40 cellular contexts compared by ENCODE assay signal in the genomic region with DNA sequence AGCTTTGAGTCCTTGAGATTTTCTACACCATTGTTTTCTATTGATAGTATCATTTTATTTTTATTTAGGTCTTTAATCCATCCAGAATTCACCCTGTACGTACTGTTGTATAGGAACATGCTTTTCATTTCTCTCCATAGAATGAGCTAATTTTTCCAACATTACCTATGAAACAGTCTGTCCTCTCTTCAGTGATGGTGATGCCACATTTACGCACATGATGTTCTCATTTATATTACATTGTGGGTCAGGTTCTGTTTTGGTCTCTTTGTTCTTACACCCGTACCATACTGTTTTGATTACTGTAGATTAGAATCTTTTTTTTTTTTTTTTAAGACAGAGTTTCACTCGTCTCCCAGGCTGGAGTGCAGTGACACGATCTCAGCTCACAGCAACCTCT. TPM values are rescaled to one million over a fixed set of nuclear protein-coding genes. Genes with fewer than 3 reads are reported as not detected.
DNase-seq lines count a peak whose midpoint lies in the region; ATAC-seq, FAIRE-seq and TF ChIP-seq lines count a peak whose summit lies in the region.
"Had no signal": no experiment of that assay in that cellular context is flagged by ENCODE, and none has a peak within 500 bp of the region (broad histone marks: within the 10 kb centered on the region; RNA-seq: fewer than 3 reads in every experiment).

No MANE protein-coding gene starts in this region.

- H3K27me3 ChIP-seq in SK-N-SH (ENCODE audit: insufficient read depth) = peaks cover 11% of the 10 kb centered on the region; the same call in 1 of the 2 replicates
- peaks cover under 1 to 8% of the 10 kb centered on the region in 2 experiments for H3K27me3 ChIP-seq in endothelial cell of umbilical vein (ENCODE audit: control insufficient read depth in 2 of 2, insufficient read depth in 2 of 2, low read length in 2 of 2)
- peaks cover 5% of the 10 kb centered on the region; the same call in 1 of the 2 replicates for H3K27me3 ChIP-seq in MG63
- H3K27me3 ChIP-seq: BLaER1; BLaER1 treated with 17β-estradiol and CSF1 and Interleukin-3, amounts not matched to agents 10 nM and 100 nM had no signal

- no peaks in the 10 kb centered on the region for H3F3A ChIP-seq in SK-N-SH (replicated peaks; ENCODE audit: insufficient read depth)

- TF ChIP-seq RAD21 in SK-N-SH (IDR thresholded peaks at IDR 0.05; ENCODE audit: low read length) = no peak

- H3K9me2 ChIP-seq in SK-N-SH = no peaks in the 10 kb centered on the region

- FAIRE-seq in endothelial cell of umbilical vein (lab: Jason Lieb, UNC) = peak; percentile 12
- FAIRE-seq: A204.1, A549, D721Med had no signal

- CTCF ChIA-PET in SK-N-SH (lab: Yijun Ruan, JAX) = interaction anchor here (0.6 to 5.3 kb wide), 3 partner anchors 17 to 76 kb away, joined by 3 to 48 read pairs (median 17); a partner anchor contains a TSS
- CTCF ChIA-PET in endothelial cell of umbilical vein (lab: Charles Lee) = interaction anchor here (1.7 to 3.6 kb wide), 2 partner anchors 8 to 16 kb away, joined by 5 to 24 read pairs; no protein-coding TSS in a partner anchor
- CTCF ChIA-PET in MCF 10A (lab: Yijun Ruan, JAX) = interaction anchor here (0.7 to 2.2 kb wide), 3 partner anchors 10 to 16 kb away, joined by 3 to 9 read pairs (median 4); no protein-coding TSS in a partner anchor

- no peaks in the 10 kb centered on the region for H3K9me3 Mint-ChIP-seq in MCF 10A (ENCODE audit: unreplicated experiment)
- H3K9me3 Mint-ChIP-seq: CD4-positive, alpha-beta memory T cell; CD4-positive, alpha-beta T cell; CD8-positive, alpha-beta memory T cell; CD8-positive, alpha-beta T cell had no signal

- intact Hi-C loops in endothelial cell of umbilical vein (cut with micrococcal nuclease) (no loop called here), MCF 10A (cut with micrococcal nuclease) (no loop called here)

- peaks cover 13% of the 10 kb centered on the region for H3K27me3 Mint-ChIP-seq in MCF 10A (ENCODE audit: insufficient read depth, unreplicated experiment)

- dilution Hi-C loops in endothelial cell of umbilical vein (cut with MboI; ENCODE audit: extremely low pct_ligation_motif_present, low sequenced_read_pairs) = no loop called here

- H3K9me3 ChIP-seq in SK-N-SH (no peaks in the 10 kb centered on the region), endothelial cell of umbilical vein (replicated peaks; ENCODE audit: control insufficient read depth, insufficient read depth, low read length) (no peaks in the 10 kb centered on the region), MG63 (peaks cover 3% of the 10 kb centered on the region; the same call in 1 of the 2 replicates)
- H3K9me3 ChIP-seq: A549; BE2C; BLaER1; BLaER1 treated with 17β-estradiol and CSF1 and Interleukin-3, amounts not matched to agents 10 nM and 100 nM; Caco-2 had no signal

- H3K4me3 ChIP-seq in SK-N-SH (ENCODE audit: low read depth in 2 of 2, low read length in 1 of 2) = no peak overlapping the region
- H3K4me3 ChIP-seq in endothelial cell of umbilical vein (replicated peaks in 1 of 3; ENCODE audit: insufficient read depth in 1 of 3, low read depth in 1 of 3, low read length in 3 of 3) = no peak overlapping the region
- H3K4me3 ChIP-seq in MG63 = no peak overlapping the region
- H3K4me3 ChIP-seq: A549; BLaER1; BLaER1 treated with 17β-estradiol and CSF1 and Interleukin-3, amounts not matched to agents 10 nM and 100 nM had no signal

- TF ChIP-seq CTCF in SK-N-SH (IDR thresholded peaks at IDR 0.05) (no peak), endothelial cell of umbilical vein (IDR thresholded peaks at IDR 0.05; ENCODE audit: extremely low read depth in 1 of 2, insufficient read depth in 1 of 2, low read depth in 1 of 2, low read length in 2 of 2) (no peak), MCF 10A (IDR thresholded peaks at IDR 0.05; ENCODE audit: unreplicated experiment) (no peak)

- peak; percentile 91 for DNase-seq in SK-N-DZ (ENCODE audit: low spot score)
- peak; percentile 56 for DNase-seq in SK-N-SH
- no peak for DNase-seq in endothelial cell of umbilical vein (ENCODE audit: low read depth, low spot score)
- no peak for DNase-seq in MCF 10A (ENCODE audit: unreplicated experiment)
- DNase-seq in MG63 = no peak
- DNase-seq in SIG-M5 treated with dmso at 0.1 percent for 504 hours (lab: John Stamatoyannopoulos, UW; ENCODE audit: unreplicated experiment) = no peak
- DNase-seq in NCI-H2227 (lab: John Stamatoyannopoulos, UW; ENCODE audit: unreplicated experiment) = no peak
- DNase-seq: 8988T; ACHN; AML-193; BE2C; C1 segment of cervical spinal cord; Caco-2; Calu3; CD4-positive, alpha-beta memory T cell; CD4-positive, alpha-beta T cell; CD4-positive, CD25-positive, alpha-beta regulatory T cell; CD8-positive, alpha-beta memory T cell; CD8-positive, alpha-beta T cell; COR-L47; DMS 273 treated with DMSO at 0.1 percent for 48 hours; DMS153; DMS53; DMS79; DMS79 treated with DMSO at 0.1 percent for 48 hours; DND-41; EL had no signal

- H2AFZ ChIP-seq in SK-N-SH (ENCODE audit: low read depth) = no peak overlapping the region
- no peak overlapping the region for H2AFZ ChIP-seq in endothelial cell of umbilical vein (ENCODE audit: low read depth, low read length)

- H3K27ac ChIP-seq in SK-N-SH (ENCODE audit: low read depth in 2 of 2, low read length in 1 of 2) = peak overlapping the region in 1 of 2 experiments; percentile 86; a peak in 2 of 4 replicates
- no peak overlapping the region for H3K27ac ChIP-seq in endothelial cell of umbilical vein (ENCODE audit: insufficient read depth, low read depth, low read length)
- H3K27ac ChIP-seq: 22Rv1; A549; BLaER1; BLaER1 treated with 17β-estradiol and CSF1 and Interleukin-3, amounts not matched to agents 10 nM and 100 nM; C4-2B had no signal

- H4K20me1 ChIP-seq in SK-N-SH (ENCODE audit: insufficient read depth) (no peaks in the 10 kb centered on the region), endothelial cell of umbilical vein (replicated peaks; ENCODE audit: control insufficient read depth, extremely low read depth, insufficient read depth, low read length) (no peaks in the 10 kb centered on the region)
- H4K20me1 ChIP-seq: BLaER1; BLaER1 treated with 17β-estradiol and CSF1 and Interleukin-3, amounts not matched to agents 10 nM and 100 nM had no signal

- H3K79me2 ChIP-seq in SK-N-SH (ENCODE audit: insufficient read depth) = no peaks in the 10 kb centered on the region
- H3K79me2 ChIP-seq in endothelial cell of umbilical vein (ENCODE audit: control insufficient read depth, insufficient read depth, low read length) = no peaks in the 10 kb centered on the region

- TF ChIP-seq EP300 in SK-N-SH (IDR thresholded peaks at IDR 0.05; ENCODE audit: borderline replicate concordance in 1 of 2, low read depth in 1 of 2, low read length in 1 of 2) = no peak; a peak in 1 of 4 replicates

- 24% methylated on average over 5 of the region's 5 CpGs for WGBS in SK-N-SH (ENCODE audit: low lambda C conversion rate)

- no peak for TF ChIP-seq POLR2A in endothelial cell of umbilical vein (IDR thresholded peaks at IDR 0.05; ENCODE audit: low read depth, low read length)

- H3K36me3 Mint-ChIP-seq in MCF 10A (ENCODE audit: insufficient read depth, unreplicated experiment) = no peaks in the 10 kb centered on the region
- H3K36me3 Mint-ChIP-seq: CD14-positive monocyte; CD4-positive, alpha-beta memory T cell; CD4-positive, CD25-positive, alpha-beta regulatory T cell; CD8-positive, alpha-beta memory T cell; CD8-positive, alpha-beta T cell had no signal

- peak; percentile 55; the same call in 1 of the 3 replicates for ATAC-seq in SK-N-SH treated with all-trans-retinoic acid at 6 μM for 48 hours
- ATAC-seq: A549; CD8-positive, alpha-beta T cell had no signal

- no peak overlapping the region for H3K4me2 ChIP-seq in SK-N-SH
- no peak overlapping the region for H3K4me2 ChIP-seq in endothelial cell of umbilical vein (ENCODE audit: insufficient read depth, low read length)
- H3K4me2 ChIP-seq: A549; BLaER1; BLaER1 treated with 17β-estradiol and CSF1 and Interleukin-3, amounts not matched to agents 10 nM and 100 nM had no signal

- peaks cover 0 to 3% of the 10 kb centered on the region in 2 experiments; a peak in 1 of 4 replicates for H3K4me1 ChIP-seq in SK-N-SH (ENCODE audit: control insufficient read depth in 1 of 2, insufficient read depth in 2 of 2, low read depth in 1 of 2, low read length in 1 of 2)
- peaks cover 8% of the 10 kb centered on the region for H3K4me1 ChIP-seq in endothelial cell of umbilical vein (ENCODE audit: control insufficient read depth, extremely low read depth, insufficient read depth, low read length)
- H3K4me1 ChIP-seq: A549, BLaER1, Caco-2 had no signal

- no peak overlapping the region for H3K27ac Mint-ChIP-seq in MCF 10A (ENCODE audit: low read depth, unreplicated experiment)
- H3K27ac Mint-ChIP-seq: B cell; CD14-positive monocyte; CD4-positive, alpha-beta memory T cell; CD4-positive, alpha-beta T cell; CD4-positive, CD25-positive, alpha-beta regulatory T cell; CD8-positive, alpha-beta memory T cell; CD8-positive, alpha-beta T cell had no signal

- no peaks in the 10 kb centered on the region for H3K36me3 ChIP-seq in SK-N-SH (replicated peaks in 1 of 2; ENCODE audit: control insufficient read depth in 1 of 2, insufficient read depth in 2 of 2, low read length in 1 of 2)
- no peaks in the 10 kb centered on the region for H3K36me3 ChIP-seq in endothelial cell of umbilical vein (ENCODE audit: control insufficient read depth in 2 of 2, extremely low read depth in 1 of 2, insufficient read depth in 2 of 2, low read length in 2 of 2)
- no peaks in the 10 kb centered on the region for H3K36me3 ChIP-seq in MG63
- H3K36me3 ChIP-seq: BE2C; BLaER1; BLaER1 treated with 17β-estradiol and CSF1 and Interleukin-3, amounts not matched to agents 10 nM and 100 nM had no signal

- no TSS peak for BruUV-seq in endothelial cell of umbilical vein (replicated peaks; lab: Mats Ljungman, UMichigan)
- no TSS peak for BruUV-seq in MCF 10A (replicated peaks; lab: Mats Ljungman, UMichigan)

- POLR2A ChIA-PET in SK-N-SH (lab: Yijun Ruan, JAX) = interaction anchor here (0.9 kb wide), 1 partner anchor 16 kb away, joined by 5 read pairs; no protein-coding TSS in a partner anchor
- POLR2A ChIA-PET in endothelial cell of umbilical vein (lab: Charles Lee) = no interaction called here
- POLR2A ChIA-PET in MCF 10A (lab: Yijun Ruan, JAX) = no interaction called here

- H3K9ac ChIP-seq in SK-N-SH (no peak overlapping the region), endothelial cell of umbilical vein (replicated peaks; ENCODE audit: extremely low read depth, insufficient read depth, low read length) (no peak overlapping the region)
- H3K9ac ChIP-seq: BLaER1; BLaER1 treated with 17β-estradiol and CSF1 and Interleukin-3, amounts not matched to agents 10 nM and 100 nM had no signal

- no peaks in the 10 kb centered on the region for H3K9me1 ChIP-seq in endothelial cell of umbilical vein (replicated peaks; ENCODE audit: control insufficient read depth, extremely low read depth, insufficient read depth, low read length)

- H3K4me3 Mint-ChIP-seq in MCF 10A (ENCODE audit: unreplicated experiment) = no peak overlapping the region
- H3K4me3 Mint-ChIP-seq: B cell; CD14-positive monocyte; CD4-positive, alpha-beta memory T cell; CD4-positive, alpha-beta T cell; CD4-positive, CD25-positive, alpha-beta regulatory T cell; CD8-positive, alpha-beta memory T cell; CD8-positive, alpha-beta T cell had no signal

- no peaks in the 10 kb centered on the region for H3K4me1 Mint-ChIP-seq in MCF 10A (ENCODE audit: insufficient read depth, unreplicated experiment)
- H3K4me1 Mint-ChIP-seq: B cell; CD14-positive monocyte; CD4-positive, alpha-beta memory T cell; CD4-positive, CD25-positive, alpha-beta regulatory T cell; CD8-positive, alpha-beta memory T cell had no signal

RNA-seq across cellular contexts. Expression of a gene that starts 17.7 kb away (rescaled TPM):
- 11.3 and 11.7 TPM in 2 replicates for polyA plus RNA-seq in SK-N-DZ (2014; cell fraction: cytosol; rRNA removed)
- 60.4 and 113 TPM in 2 replicates for polyA plus RNA-seq in SK-N-DZ (2014; cell fraction: nucleus; rRNA removed)
- polyA plus RNA-seq in SK-N-SH (2012; rRNA removed) (0.08 and 0.19 TPM in 2 replicates), endothelial cell of umbilical vein (0.03 TPM in 1 of 2 replicates, not detected in the other)
- polyA plus RNA-seq in SK-N-SH (2012; cell fraction: cytosol; rRNA removed) = 0.05 and 0.20 TPM in 2 replicates
- 0.98 and 1.8 TPM in 2 replicates for polyA plus RNA-seq in SK-N-SH (2012; cell fraction: nucleus; rRNA removed)
- total RNA-seq in endothelial cell of umbilical vein (not detected in 2 replicates), MCF 10A (2022) (not detected in 2 replicates)
- polyA plus RNA-seq in endothelial cell of umbilical vein (2011; cell fraction: cytosol; rRNA removed) = not detected in 2 replicates
- polyA plus RNA-seq in endothelial cell of umbilical vein (2011; cell fraction: nucleus; rRNA removed) = 0.31 TPM in 1 of 2 replicates, not detected in the other
- polyA plus RNA-seq in endothelial cell of umbilical vein (2012) = not detected in 2 replicates
- polyA minus RNA-seq in endothelial cell of umbilical vein = not detected in 2 replicates
- not detected for polyA minus RNA-seq in endothelial cell of umbilical vein (2011; cell fraction: cytosol; rRNA and poly(A)+ RNA removed)
- not detected in 2 replicates for polyA minus RNA-seq in endothelial cell of umbilical vein (2011; cell fraction: nucleus; rRNA and poly(A)+ RNA removed)
- not detected in 2 replicates for total RNA-seq in MG63 (2014; rRNA removed; shearing (Covaris generic); ENCODE audit: low replicate concordance)
- total RNA-seq: CD4-positive, alpha-beta memory T cell; CD4-positive, alpha-beta T cell; CD4-positive, CD25-positive, alpha-beta regulatory T cell; Daoy had no signal
- polyA plus RNA-seq: AG04450; BJ; CD8-positive, alpha-beta memory T cell had no signal

RNA-seq across cellular contexts. Expression of a gene that starts 25.7 kb away (rescaled TPM):
- polyA plus RNA-seq in SK-N-DZ (2014; cell fraction: cytosol; rRNA removed) = 18.0 and 31.9 TPM in 2 replicates
- 93.1 and 143 TPM in 2 replicates for polyA plus RNA-seq in SK-N-DZ (2014; cell fraction: nucleus; rRNA removed)
- polyA plus RNA-seq in SK-N-SH (2012; rRNA removed) = 55.6 and 59.2 TPM in 2 replicates
- polyA plus RNA-seq in SK-N-SH (2012; cell fraction: cytosol; rRNA removed) = 23.3 and 30.6 TPM in 2 replicates
- polyA plus RNA-seq in SK-N-SH (2012; cell fraction: nucleus; rRNA removed) = 148 and 153 TPM in 2 replicates
- total RNA-seq in endothelial cell of umbilical vein = 65.6 and 68.8 TPM in 2 replicates
- polyA plus RNA-seq in endothelial cell of umbilical vein = 73.4 and 93.9 TPM in 2 replicates
- 45.0 and 49.5 TPM in 2 replicates for polyA plus RNA-seq in endothelial cell of umbilical vein (2011; cell fraction: cytosol; rRNA removed)
- 207 and 224 TPM in 2 replicates for polyA plus RNA-seq in endothelial cell of umbilical vein (2011; cell fraction: nucleus; rRNA removed)
- 34.2 and 44.9 TPM in 2 replicates for polyA plus RNA-seq in endothelial cell of umbilical vein (2012)
- polyA minus RNA-seq in endothelial cell of umbilical vein = 122 and 126 TPM in 2 replicates
- 69.3 TPM for polyA minus RNA-seq in endothelial cell of umbilical vein (2011; cell fraction: cytosol; rRNA and poly(A)+ RNA removed)
- polyA minus RNA-seq in endothelial cell of umbilical vein (2011; cell fraction: nucleus; rRNA and poly(A)+ RNA removed) = 68.6 and 77.4 TPM in 2 replicates
- total RNA-seq in MCF 10A (2022) = 62.7 and 73.9 TPM in 2 replicates
- total RNA-seq in MG63 (2014; rRNA removed; shearing (Covaris generic); ENCODE audit: low replicate concordance) = 65.3 and 79.4 TPM in 2 replicates

RNA-seq across cellular contexts. Expression of a gene that starts 37.0 kb away (rescaled TPM):
- 108 and 118 TPM in 2 replicates for polyA plus RNA-seq in SK-N-DZ (2014; cell fraction: cytosol; rRNA removed)
- 87.2 and 130 TPM in 2 replicates for polyA plus RNA-seq in SK-N-DZ (2014; cell fraction: nucleus; rRNA removed)
- 66.0 and 71.4 TPM in 2 replicates for polyA plus RNA-seq in SK-N-SH (2012; rRNA removed)
- polyA plus RNA-seq in SK-N-SH (2012; cell fraction: cytosol; rRNA removed) = 31.2 and 49.1 TPM in 2 replicates
- 92.0 and 100 TPM in 2 replicates for polyA plus RNA-seq in SK-N-SH (2012; cell fraction: nucleus; rRNA removed)
- total RNA-seq in endothelial cell of umbilical vein = 37.7 and 42.9 TPM in 2 replicates
- 99.9 and 102 TPM in 2 replicates for polyA plus RNA-seq in endothelial cell of umbilical vein
- 39.2 and 44.1 TPM in 2 replicates for polyA plus RNA-seq in endothelial cell of umbilical vein (2011; cell fraction: cytosol; rRNA removed)
- 45.4 and 49.9 TPM in 2 replicates for polyA plus RNA-seq in endothelial cell of umbilical vein (2011; cell fraction: nucleus; rRNA removed)
- polyA plus RNA-seq in endothelial cell of umbilical vein (2012) = 32.7 and 35.5 TPM in 2 replicates
- polyA minus RNA-seq in endothelial cell of umbilical vein = 126 and 132 TPM in 2 replicates
- polyA minus RNA-seq in endothelial cell of umbilical vein (2011; cell fraction: cytosol; rRNA and poly(A)+ RNA removed) = 129 TPM
- 38.5 and 50.1 TPM in 2 replicates for polyA minus RNA-seq in endothelial cell of umbilical vein (2011; cell fraction: nucleus; rRNA and poly(A)+ RNA removed)
- 60.4 and 77.8 TPM in 2 replicates for total RNA-seq in MCF 10A (2022)
- total RNA-seq in MG63 (2014; rRNA removed; shearing (Covaris generic); ENCODE audit: low replicate concordance) = 57.2 and 59.0 TPM in 2 replicates

RNA-seq across cellular contexts. Expression of a gene that starts 37.1 kb away (rescaled TPM):
- polyA plus RNA-seq in SK-N-DZ (2014; cell fraction: cytosol; rRNA removed) = 334 and 339 TPM in 2 replicates
- polyA plus RNA-seq in SK-N-DZ (2014; cell fraction: nucleus; rRNA removed) = 274 and 313 TPM in 2 replicates
- polyA plus RNA-seq in SK-N-SH (2012; rRNA removed) (645 and 759 TPM in 2 replicates), endothelial cell of umbilical vein (602 and 603 TPM in 2 replicates)
- polyA plus RNA-seq in SK-N-SH (2012; cell fraction: cytosol; rRNA removed) = 537 and 665 TPM in 2 replicates
- 480 and 683 TPM in 2 replicates for polyA plus RNA-seq in SK-N-SH (2012; cell fraction: nucleus; rRNA removed)
- total RNA-seq in endothelial cell of umbilical vein (400 and 431 TPM in 2 replicates), MCF 10A (2022) (280 and 301 TPM in 2 replicates)
- 496 and 577 TPM in 2 replicates for polyA plus RNA-seq in endothelial cell of umbilical vein (2011; cell fraction: cytosol; rRNA removed)
- 406 and 478 TPM in 2 replicates for polyA plus RNA-seq in endothelial cell of umbilical vein (2011; cell fraction: nucleus; rRNA removed)
- 522 and 611 TPM in 2 replicates for polyA plus RNA-seq in endothelial cell of umbilical vein (2012)
- polyA minus RNA-seq in endothelial cell of umbilical vein = 444 and 455 TPM in 2 replicates
- 181 TPM for polyA minus RNA-seq in endothelial cell of umbilical vein (2011; cell fraction: cytosol; rRNA and poly(A)+ RNA removed)
- 99.3 and 131 TPM in 2 replicates for polyA minus RNA-seq in endothelial cell of umbilical vein (2011; cell fraction: nucleus; rRNA and poly(A)+ RNA removed)
- total RNA-seq in MG63 (2014; rRNA removed; shearing (Covaris generic); ENCODE audit: low replicate concordance) = 688 and 946 TPM in 2 replicates

RNA-seq across cellular contexts. Expression of a gene that starts 37.8 kb away (rescaled TPM):
- polyA plus RNA-seq in SK-N-DZ (2014; cell fraction: cytosol; rRNA removed) = 21.0 and 21.2 TPM in 2 replicates
- 11.0 and 12.2 TPM in 2 replicates for polyA plus RNA-seq in SK-N-DZ (2014; cell fraction: nucleus; rRNA removed)
- polyA plus RNA-seq in SK-N-SH (2012; rRNA removed) (7.2 and 9.3 TPM in 2 replicates), endothelial cell of umbilical vein (8.0 and 9.8 TPM in 2 replicates)
- polyA plus RNA-seq in SK-N-SH (2012; cell fraction: cytosol; rRNA removed) = 6.1 and 7.2 TPM in 2 replicates
- 3.6 and 4.6 TPM in 2 replicates for polyA plus RNA-seq in SK-N-SH (2012; cell fraction: nucleus; rRNA removed)
- total RNA-seq in endothelial cell of umbilical vein (3.3 and 3.4 TPM in 2 replicates), MCF 10A (2022) (4.9 and 10.1 TPM in 2 replicates)
- 6.4 and 7.0 TPM in 2 replicates for polyA plus RNA-seq in endothelial cell of umbilical vein (2011; cell fraction: cytosol; rRNA removed)
- polyA plus RNA-seq in endothelial cell of umbilical vein (2011; cell fraction: nucleus; rRNA removed) = 2.3 TPM in 2 replicates
- 4.0 and 4.9 TPM in 2 replicates for polyA plus RNA-seq in endothelial cell of umbilical vein (2012)
- 7.3 and 7.5 TPM in 2 replicates for polyA minus RNA-seq in endothelial cell of umbilical vein
- 20.9 TPM for polyA minus RNA-seq in endothelial cell of umbilical vein (2011; cell fraction: cytosol; rRNA and poly(A)+ RNA removed)
- 1.4 and 1.5 TPM in 2 replicates for polyA minus RNA-seq in endothelial cell of umbilical vein (2011; cell fraction: nucleus; rRNA and poly(A)+ RNA removed)
- total RNA-seq in MG63 (2014; rRNA removed; shearing (Covaris generic); ENCODE audit: low replicate concordance) = 5.2 and 16.0 TPM in 2 replicates
- total RNA-seq: CD4-positive, alpha-beta T cell had no signal

Comparison
In these comparisons a context has a peak if more than half of its experiments do, and no peak if none do; other contexts are left out.
1. DNase-seq: peak in SK-N-DZ (single experiment) and SK-N-SH (single experiment); none in endothelial cell of umbilical vein (single experiment), MCF 10A (single experiment), MG63 (single experiment), SIG-M5 treated with dmso at 0.1 percent for 504 hours (single experiment) and NCI-H2227 (single experiment).